In the genomic region with DNA sequence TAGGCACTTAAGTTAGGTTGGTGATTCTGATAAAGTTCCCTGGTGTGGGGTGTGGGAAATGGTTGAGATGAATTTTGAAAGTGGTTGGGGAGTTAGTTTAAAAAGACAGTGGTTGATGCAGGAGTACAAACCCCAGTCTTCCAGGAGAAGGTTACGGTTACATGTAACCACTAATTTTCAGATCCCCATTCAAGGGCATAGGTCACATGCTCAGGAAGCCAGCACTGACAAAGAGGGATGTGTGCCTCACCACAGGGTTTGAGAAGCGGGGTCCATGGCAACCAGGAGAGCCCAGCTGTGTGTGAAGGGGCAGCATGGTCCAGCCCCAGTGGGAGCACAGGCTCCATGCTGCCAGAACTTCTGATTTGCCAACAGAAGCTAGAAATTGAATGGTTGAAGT, we compare ENCODE assay signal across 12 cellular contexts.
DNase-seq lines count a peak whose midpoint lies in the region; ATAC-seq and TF ChIP-seq lines count a peak whose summit lies in the region.
"Had no signal": no experiment of that assay in that cellular context is flagged by ENCODE, and none has a peak within 500 bp of the region (broad histone marks: within the 10 kb centered on the region; RNA-seq: fewer than 3 reads in every experiment).

No MANE protein-coding gene starts in this region.

- DNase-seq in CD14-positive monocyte (ENCODE audit: low spot score) (no peak), NCI-H69 (lab: John Stamatoyannopoulos, UW) (peak; percentile 53), RPMI8226 (no peak), AG20443 (ENCODE audit: low spot score) (no peak), dedifferentiated amniotic fluid mesenchymal stem cell (ENCODE audit: extremely low spot score) (no peak)
- DNase-seq in NK-92 treated with Interleukin-12 subunit alpha and Interleukin-12 subunit beta, amount 100 ng/mL, for 24 hours (lab: John Stamatoyannopoulos, UW), result no peak
- DNase-seq: activated CD4-positive, alpha-beta T cell treated with anti-CD3 and anti-CD28 coated beads for 4 hours; activated gamma-delta T cell treated with Interleukin-2 at 50 U/mL for 16 hours; NCI-H2107 had no signal

- ATAC-seq in GM19395 (IDR thresholded peaks at IDR 0.05; ENCODE audit: unreplicated experiment), result peak; percentile 67
- ATAC-seq in HG02938 (IDR thresholded peaks at IDR 0.05; ENCODE audit: unreplicated experiment), result peak; percentile 49

- H3K4me1 Mint-ChIP-seq in CD14-positive monocyte, result peaks cover 21% of the 10 kb centered on the region

- no peak for TF ChIP-seq CTCF in CD14-positive monocyte (IDR thresholded peaks at IDR 0.05)

- H3K9me3 Mint-ChIP-seq in CD14-positive monocyte, result peaks cover 0 to 4% (median 0%) of the 10 kb centered on the region in 7 donors
- H3K9me3 Mint-ChIP-seq: IgD-negative memory B cell had no signal

- H3K27me3 Mint-ChIP-seq in CD14-positive monocyte (ENCODE audit: low read depth in 3 of 3), result peaks cover 0 to 3% (median 0%) of the 10 kb centered on the region in 3 donors
- H3K27me3 Mint-ChIP-seq: IgD-negative memory B cell had no signal

- H3K4me3 Mint-ChIP-seq in CD14-positive monocyte, result no peak overlapping the region

- H3K27ac Mint-ChIP-seq in CD14-positive monocyte, result peak overlapping the region in 4 of 7 donors; percentile 12 to 74 (median 43)
- H3K27ac Mint-ChIP-seq: IgD-negative memory B cell had no signal

- intact Hi-C loops in CD14-positive monocyte (cut with micrococcal nuclease), result no loop called here

- no peaks in the 10 kb centered on the region for H3K36me3 Mint-ChIP-seq in CD14-positive monocyte
- H3K36me3 Mint-ChIP-seq: IgD-negative memory B cell had no signal
